ENCODE assay signal across 9 cellular contexts in genomic region chr1:183806086-183806485, GRCh38. TPM values are rescaled to one million over a fixed set of nuclear protein-coding genes. Genes with fewer than 3 reads are reported as not detected.
DNase-seq lines count a peak whose midpoint lies in the region; ATAC-seq and TF ChIP-seq lines count a peak whose summit lies in the region.
"Had no signal": no experiment of that assay in that cellular context is flagged by ENCODE, and none has a peak within 500 bp of the region (broad histone marks: within the 10 kb centered on the region; RNA-seq: fewer than 3 reads in every experiment).

No MANE protein-coding gene starts in this region.

- H3K27me3 ChIP-seq in HUES64 (ENCODE audit: insufficient read depth, low read length) = peaks cover 23% of the 10 kb centered on the region
- no peaks in the 10 kb centered on the region for H3K27me3 ChIP-seq in brain microvascular endothelial cell (replicated peaks)
- no peaks in the 10 kb centered on the region for H3K27me3 ChIP-seq in lower lobe of right lung (ENCODE audit: low read depth)
- H3K27me3 ChIP-seq in thoracic aorta (replicated peaks; ENCODE audit: insufficient read depth) = no peaks in the 10 kb centered on the region

- peaks cover 5 to 20% (median 8%) of the 10 kb centered on the region in 7 donors for H3K9me3 Mint-ChIP-seq in CD14-positive monocyte

- DNase-seq in brain microvascular endothelial cell (no peak), lower lobe of right lung (no peak), thoracic aorta (ENCODE audit: low spot score) (no peak), NCI-H2107 treated with DMSO at 0.1 percent for 48 hours (lab: John Stamatoyannopoulos, UW; ENCODE audit: unreplicated experiment) (no peak), epidermal melanocyte (ENCODE audit: insufficient read length, low spot score) (no peak), hypothalamus (lab: John Stamatoyannopoulos, UW) (no peak), CD14-positive monocyte (ENCODE audit: low spot score) (no peak)

- H3K4me3 Mint-ChIP-seq in CD14-positive monocyte = peak overlapping the region in 1 of 2 donors; percentile 68

- no peak overlapping the region for H3K27ac Mint-ChIP-seq in CD14-positive monocyte
- H3K27ac Mint-ChIP-seq: activated T-cell treated with anti-CD3 and anti-CD28 coated beads, Interleukin-2, amount 50 U/mL, for 72 hours had no signal

- intact Hi-C loops in lower lobe of right lung (cut with DNase I) = no loop called here
- intact Hi-C loops in CD14-positive monocyte (cut with micrococcal nuclease) = loop anchor here in 1 of 2 donors (10.0 kb wide), 1 partner anchor 109 kb away; no protein-coding TSS in a partner anchor

- no peak for ATAC-seq in lower lobe of right lung
- no peak for ATAC-seq in thoracic aorta (ENCODE audit: insufficient number of reproducible peaks, low FRiP score, low read depth)

- H3K4me1 ChIP-seq in HUES64 (ENCODE audit: insufficient read depth, low read length) (peaks cover 43% of the 10 kb centered on the region), lower lobe of right lung (peaks cover 52% of the 10 kb centered on the region), thoracic aorta (ENCODE audit: control insufficient read depth in 1 of 2, low read depth in 2 of 2) (peaks cover 12 to 39% of the 10 kb centered on the region in 2 donors)

- H3K9me3 ChIP-seq in HUES64 (ENCODE audit: insufficient read depth, low read depth, low read length) = no peaks in the 10 kb centered on the region; the same call in 1 of the 2 replicates
- peaks cover 10% of the 10 kb centered on the region for H3K9me3 ChIP-seq in lower lobe of right lung
- no peaks in the 10 kb centered on the region for H3K9me3 ChIP-seq in thoracic aorta

- peaks cover 42% of the 10 kb centered on the region for H3K4me1 Mint-ChIP-seq in CD14-positive monocyte

- peaks cover 9 to 28% (median 18%) of the 10 kb centered on the region in 3 donors for H3K27me3 Mint-ChIP-seq in CD14-positive monocyte (ENCODE audit: low read depth in 3 of 3)

- in situ Hi-C loops in brain microvascular endothelial cell (cut with HindIII; ENCODE audit: low pct_ligation_motif_present, low sequenced_read_pairs) = no loop called here

- peak overlapping the region; percentile 51; the same call in 1 of the 2 replicates for H3K9ac ChIP-seq in HUES64 (ENCODE audit: low read depth, low read length)

- WGBS in HUES64 = 43% methylated on average over 2 of the region's 3 CpGs

- H3K4me3 ChIP-seq in HUES64 (ENCODE audit: low read length) (peak overlapping the region; percentile 63), brain microvascular endothelial cell (ENCODE audit: low read depth, low read length) (peak overlapping the region; percentile 75), lower lobe of right lung (peak overlapping the region; percentile 69), thoracic aorta (peak overlapping the region; percentile 73)

- TF ChIP-seq CTCF in brain microvascular endothelial cell (IDR thresholded peaks at IDR 0.05; ENCODE audit: low read depth, low read length, missing control alignments) = no peak
- TF ChIP-seq CTCF in lower lobe of right lung (IDR thresholded peaks at IDR 0.05) = no peak
- no peak for TF ChIP-seq CTCF in thoracic aorta (IDR thresholded peaks at IDR 0.05)
- no peak for TF ChIP-seq CTCF in CD14-positive monocyte (IDR thresholded peaks at IDR 0.05)

- H3K36me3 ChIP-seq in HUES64 (ENCODE audit: insufficient read depth, low read length) (no peaks in the 10 kb centered on the region; the same call in 1 of the 2 replicates), brain microvascular endothelial cell (replicated peaks) (no peaks in the 10 kb centered on the region), lower lobe of right lung (no peaks in the 10 kb centered on the region), thoracic aorta (no peaks in the 10 kb centered on the region)

- H3K36me3 Mint-ChIP-seq in CD14-positive monocyte = peaks cover 3 to 7% of the 10 kb centered on the region in 2 donors

- H3K27ac ChIP-seq in HUES64 (ENCODE audit: low read depth, low read length) (no peak overlapping the region), brain microvascular endothelial cell (peak overlapping the region; percentile 19), lower lobe of right lung (peak overlapping the region; percentile 90), thoracic aorta (peak overlapping the region; percentile 21 to 30)

RNA-seq across cellular contexts. Expression of gene RGL1, which starts 1.2 kb away (rescaled TPM):
- 5.1 TPM for polyA plus RNA-seq in HUES64 (2013, experiment 1 of 2)
- polyA plus RNA-seq in HUES64 (2013, experiment 2 of 2) = 7.1 TPM
- total RNA-seq in lower lobe of right lung = 37.6 TPM
- 10 to 100 TPM; 27.6 to 35.7 TPM for total RNA-seq in thoracic aorta
- 1 to 10 TPM; 1.2 to 3.3 TPM for polyA plus RNA-seq in CD14-positive monocyte
